Comparison of ENCODE assay signal across 28 cellular contexts in genomic region chr2:189587771-189588170, GRCh38.
"Had no signal": no experiment of that assay in that cellular context is flagged by ENCODE, and none has a peak within 500 bp of the region (broad histone marks: within the 10 kb centered on the region; RNA-seq: fewer than 3 reads in every experiment).

No MANE protein-coding gene starts in this region.

- ATAC-seq: activated CD4-positive, CD25-positive, alpha-beta regulatory T cell treated with anti-CD3 and anti-CD28 coated beads, Interleukin-2, amount 50 U/mL, for 24 hours; activated CD8-positive, alpha-beta T cell treated with anti-CD3 and anti-CD28 coated beads, Interleukin-2, amount 10 ng/mL, durations not matched to agents 7 days and 5 days; activated naive CD4-positive, alpha-beta T cell treated with anti-CD3 and anti-CD28 coated beads, Interleukin-2, amount 50 U/mL, for 72 hours; activated naive CD8-positive, alpha-beta T cell treated with anti-CD3 and anti-CD28 coated beads, Interleukin-2, amount 50 U/mL, for 24 hours; body of pancreas; Panc1; SK-N-SH treated with all-trans-retinoic acid at 6 μM for 48 hours had no signal

- DNase-seq: activated CD4-positive, alpha-beta T cell treated with anti-CD3 and anti-CD28 coated beads for 4 hours; activated CD8-positive, alpha-beta T cell treated with anti-CD3 and anti-CD28 coated beads, Interleukin-2, amount 10 ng/mL, durations not matched to agents 7 days and 5 days; activated effector memory CD4-positive, alpha-beta T cell treated with Interleukin-2 at 50 U/mL for 16 hours; activated naive CD4-positive, alpha-beta T cell; activated naive CD8-positive, alpha-beta T cell treated with anti-CD3 and anti-CD28 coated beads, Interleukin-2, amount 50 U/mL, for 24 hours; activated T-cell treated with anti-CD3 and anti-CD28 coated beads, Interleukin-2, amount 50 U/mL, for 24 hours; amniotic stem cell; body of pancreas; central memory CD4-positive, alpha-beta T cell; Kasumi-1; NCI-H1092; NCI-H1417 treated with DMSO at 0.1 percent for 48 hours; NCI-H187; NCI-H2081; NCI-H510A treated with DMSO at 0.1 percent for 48 hours; NCI-H69; NK-92 treated with Interleukin-12 subunit alpha and Interleukin-12 subunit beta, amount 100 ng/mL, for 24 hours; SHP77; T-helper 9 cell had no signal

- H3K27ac Mint-ChIP-seq: activated CD8-positive, alpha-beta T cell treated with anti-CD3 and anti-CD28 coated beads, Interleukin-2, amount 10 ng/mL, durations not matched to agents 7 days and 5 days; activated naive CD4-positive, alpha-beta T cell treated with anti-CD3 and anti-CD28 coated beads, Interleukin-2, amount 50 U/mL, for 72 hours; activated naive CD8-positive, alpha-beta T cell treated with anti-CD3 and anti-CD28 coated beads, Interleukin-2, amount 50 U/mL, for 24 hours; activated T-cell treated with anti-CD3 and anti-CD28 coated beads, Interleukin-2, amount 50 U/mL, for 24 hours; activated T-helper 1 cell treated with anti-CD3 and anti-CD28 coated beads, Interleukin-12 subunit alpha, Interleukin-12 subunit beta, Interleukin-2, Interleukin-4 antibody, amounts not matched to agents 30 ng/mL and 10 ng/mL and 1 ng/mL, durations not matched to agents 14 hours and 24 hours and 36 hours; T-helper 1 cell treated with Interleukin-12 subunit alpha and Interleukin-12 subunit beta and Interleukin-4 antibody, amounts not matched to agents 30 μg/mL and 1 μg/mL, for 36 hours had no signal

- H3K36me3 ChIP-seq: ascending aorta, SJSA1 had no signal

- H3K9me3 ChIP-seq: ascending aorta, body of pancreas, SJSA1 had no signal

- H3K36me3 Mint-ChIP-seq: activated naive CD4-positive, alpha-beta T cell treated with anti-CD3 and anti-CD28 coated beads, Interleukin-2, amount 50 U/mL, for 72 hours had no signal

- H3K4me1 ChIP-seq: body of pancreas, SJSA1 had no signal

- H3K4me3 Mint-ChIP-seq: activated CD8-positive, alpha-beta T cell treated with anti-CD3 and anti-CD28 coated beads, Interleukin-2, amount 10 ng/mL, durations not matched to agents 7 days and 5 days; activated naive CD8-positive, alpha-beta T cell treated with anti-CD3 and anti-CD28 coated beads, Interleukin-2, amount 50 U/mL, for 24 hours; activated T-cell treated with anti-CD3 and anti-CD28 coated beads, Interleukin-2, amount 50 U/mL, for 24 hours; activated T-helper 1 cell treated with anti-CD3 and anti-CD28 coated beads, Interleukin-12 subunit alpha, Interleukin-12 subunit beta, Interleukin-2, Interleukin-4 antibody, amounts not matched to agents 30 ng/mL and 10 ng/mL and 1 ng/mL, durations not matched to agents 14 hours and 24 hours and 36 hours; T-helper 1 cell treated with Interleukin-12 subunit alpha and Interleukin-12 subunit beta and Interleukin-4 antibody, amounts not matched to agents 30 μg/mL and 1 μg/mL, for 36 hours had no signal

- H3K27ac ChIP-seq: ascending aorta, body of pancreas, coronary artery, SJSA1 had no signal

- H3K9me3 Mint-ChIP-seq: activated naive CD8-positive, alpha-beta T cell treated with anti-CD3 and anti-CD28 coated beads, Interleukin-2, amount 50 U/mL, for 24 hours; activated T-cell treated with anti-CD3 and anti-CD28 coated beads, Interleukin-2, amount 50 U/mL, for 24 hours; activated T-helper 1 cell treated with anti-CD3 and anti-CD28 coated beads, Interleukin-12 subunit alpha, Interleukin-12 subunit beta, Interleukin-2, Interleukin-4 antibody, amounts not matched to agents 30 ng/mL and 10 ng/mL and 1 ng/mL, durations not matched to agents 14 hours and 24 hours and 36 hours; T-helper 1 cell treated with Interleukin-12 subunit alpha and Interleukin-12 subunit beta and Interleukin-4 antibody, amounts not matched to agents 30 μg/mL and 1 μg/mL, for 36 hours had no signal

- H3K4me3 ChIP-seq: ascending aorta, body of pancreas, coronary artery, SJSA1 had no signal

- H3K27me3 ChIP-seq: ascending aorta, body of pancreas had no signal

- H3K27me3 Mint-ChIP-seq: activated T-cell treated with anti-CD3 and anti-CD28 coated beads, Interleukin-2, amount 50 U/mL, for 24 hours had no signal
